25 cellular contexts compared by ENCODE assay signal in genomic region chr5:104045987-104046386, GRCh38.
"Had no signal": no experiment of that assay in that cellular context is flagged by ENCODE, and none has a peak within 500 bp of the region (broad histone marks: within the 10 kb centered on the region; RNA-seq: fewer than 3 reads in every experiment).

No MANE protein-coding gene starts in this region.

- H3K4me3 Mint-ChIP-seq: activated CD4-positive, alpha-beta T cell treated with anti-CD3 and anti-CD28 coated beads, Interleukin-2, amount 10 ng/mL, durations not matched to agents 7 days and 5 days; activated CD8-positive, alpha-beta T cell treated with anti-CD3 and anti-CD28 coated beads for 36 hours; activated naive CD8-positive, alpha-beta T cell treated with anti-CD3 and anti-CD28 coated beads, Interleukin-2, amount 50 U/mL, for 24 hours; activated T-helper 1 cell treated with anti-CD3 and anti-CD28 coated beads, Interleukin-12 subunit alpha, Interleukin-12 subunit beta, Interleukin-2, Interleukin-4 antibody, amounts not matched to agents 30 ng/mL and 10 ng/mL and 1 ng/mL, durations not matched to agents 14 hours and 24 hours and 36 hours; naive B cell had no signal

- H3K4me1 ChIP-seq: body of pancreas, gastroesophageal sphincter, sigmoid colon had no signal

- DNase-seq: activated CD4-positive, alpha-beta T cell treated with anti-CD3 and anti-CD28 coated beads, Interleukin-2, amount 10 ng/mL, durations not matched to agents 7 days and 5 days; activated CD4-positive, CD25-positive, alpha-beta regulatory T cell treated with anti-CD3 and anti-CD28 coated beads, Interleukin-2, amount 50 U/mL, for 72 hours; activated CD8-positive, alpha-beta T cell treated with anti-CD3 and anti-CD28 coated beads for 36 hours; activated gamma-delta T cell; activated naive CD4-positive, alpha-beta T cell treated with anti-CD3 and anti-CD28 coated beads, Interleukin-2, amount 50 U/mL, for 16 hours; activated naive CD8-positive, alpha-beta T cell treated with anti-CD3 and anti-CD28 coated beads, Interleukin-2, amount 50 U/mL, for 24 hours; anterior cingulate cortex; body of pancreas; head of caudate nucleus; hypothalamus; mesenchymal stem cell; mucosa of descending colon; naive B cell; nucleus accumbens; posterior cingulate gyrus; sigmoid colon; stimulated activated CD4-positive, alpha-beta T cell treated with anti-CD3 and anti-CD28 coated beads, Interleukin-2, amount 100 ng/mL, for 48 hours; stimulated activated CD8-positive, alpha-beta memory T cell treated with anti-CD3 and anti-CD28 coated beads, Interleukin-4, amount 100 ng/mL, for 48 hours; stimulated activated naive CD4-positive, alpha-beta T cell had no signal

- H3K27me3 ChIP-seq: body of pancreas, cardiac muscle cell, gastroesophageal sphincter, sigmoid colon had no signal

- H3K4me3 ChIP-seq: body of pancreas, cardiac muscle cell, gastroesophageal sphincter, mucosa of descending colon, sigmoid colon, thoracic aorta had no signal

- H3K9me3 ChIP-seq: body of pancreas, gastroesophageal sphincter, mucosa of descending colon, sigmoid colon, thoracic aorta had no signal

- H3K9me3 Mint-ChIP-seq: activated CD8-positive, alpha-beta T cell treated with anti-CD3 and anti-CD28 coated beads for 36 hours had no signal

- H3K4me1 Mint-ChIP-seq: activated CD4-positive, alpha-beta T cell treated with anti-CD3 and anti-CD28 coated beads, Interleukin-2, amount 10 ng/mL, durations not matched to agents 7 days and 5 days; activated naive CD8-positive, alpha-beta T cell treated with anti-CD3 and anti-CD28 coated beads, Interleukin-2, amount 50 U/mL, for 24 hours; naive B cell had no signal

- H3K27ac Mint-ChIP-seq: activated CD4-positive, alpha-beta T cell treated with anti-CD3 and anti-CD28 coated beads, Interleukin-2, amount 10 ng/mL, durations not matched to agents 7 days and 5 days; activated CD8-positive, alpha-beta T cell treated with anti-CD3 and anti-CD28 coated beads for 36 hours; activated naive CD8-positive, alpha-beta T cell treated with anti-CD3 and anti-CD28 coated beads, Interleukin-2, amount 50 U/mL, for 24 hours; activated T-helper 1 cell treated with anti-CD3 and anti-CD28 coated beads, Interleukin-12 subunit alpha, Interleukin-12 subunit beta, Interleukin-2, Interleukin-4 antibody, amounts not matched to agents 30 ng/mL and 10 ng/mL and 1 ng/mL, durations not matched to agents 14 hours and 24 hours and 36 hours; naive B cell had no signal

- H3K27me3 Mint-ChIP-seq: activated CD4-positive, alpha-beta T cell treated with anti-CD3 and anti-CD28 coated beads, Interleukin-2, amount 10 ng/mL, durations not matched to agents 7 days and 5 days; activated CD8-positive, alpha-beta T cell treated with anti-CD3 and anti-CD28 coated beads for 36 hours; activated naive CD8-positive, alpha-beta T cell treated with anti-CD3 and anti-CD28 coated beads, Interleukin-2, amount 50 U/mL, for 24 hours; naive B cell had no signal

- ATAC-seq: activated CD8-positive, alpha-beta T cell treated with anti-CD3 and anti-CD28 coated beads for 36 hours; activated naive CD8-positive, alpha-beta T cell treated with anti-CD3 and anti-CD28 coated beads, Interleukin-2, amount 50 U/mL, for 24 hours; body of pancreas; gastroesophageal sphincter; mucosa of descending colon had no signal

- H3K36me3 ChIP-seq: cardiac muscle cell, gastroesophageal sphincter, sigmoid colon, thoracic aorta had no signal

- H3K27ac ChIP-seq: body of pancreas, cardiac muscle cell, epithelial cell of prostate, gastroesophageal sphincter, sigmoid colon, thoracic aorta, VCaP had no signal

- H3K36me3 Mint-ChIP-seq: naive B cell had no signal
